Comparison of ENCODE assay signal across 17 cellular contexts in the genomic region with DNA sequence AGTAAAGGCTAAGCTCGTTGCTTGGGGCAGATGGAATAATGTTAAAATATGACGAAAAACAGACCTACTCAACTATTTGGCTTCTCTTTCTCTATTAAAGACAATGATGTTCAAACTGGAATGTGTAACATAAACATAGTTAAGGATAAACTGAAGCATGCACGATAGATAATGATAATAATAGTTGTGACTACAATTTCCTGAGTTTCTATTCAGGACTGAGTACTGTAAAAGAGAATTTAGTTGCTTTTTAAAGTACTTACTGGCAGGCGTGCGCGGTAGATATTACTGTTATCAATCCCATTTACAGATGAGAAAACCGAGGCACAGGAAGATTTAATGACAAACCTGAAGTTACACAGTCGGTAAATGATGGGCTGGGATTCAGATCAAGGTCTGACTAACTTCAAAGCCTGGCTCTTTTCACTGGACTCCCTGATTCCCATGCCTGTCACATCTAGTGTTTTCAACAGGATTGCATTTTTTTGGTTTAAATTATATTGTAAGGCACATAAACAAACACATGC.
DNase-seq lines count a peak whose midpoint lies in the region; ATAC-seq and TF ChIP-seq lines count a peak whose summit lies in the region.
"Had no signal": no experiment of that assay in that cellular context is flagged by ENCODE, and none has a peak within 500 bp of the region (broad histone marks: within the 10 kb centered on the region; RNA-seq: fewer than 3 reads in every experiment).

No MANE protein-coding gene starts in this region.

- POLR2A ChIA-PET in activated CD4-positive, alpha-beta T cell treated with anti-CD3 and anti-CD28 coated beads for 36 hours (lab: Charles Lee): interaction anchor here (0.6 kb wide), 1 partner anchor 322 kb away, joined by 4 read pairs; no protein-coding TSS in a partner anchor

- peaks cover 63% of the 10 kb centered on the region for H3K4me1 Mint-ChIP-seq in activated CD4-positive, alpha-beta T cell treated with anti-CD3 and anti-CD28 coated beads for 36 hours
- peaks cover 48% of the 10 kb centered on the region for H3K4me1 Mint-ChIP-seq in nephron progenitor cell

- peaks cover 62% of the 10 kb centered on the region for H3K4me1 ChIP-seq in skeletal muscle satellite cell (ENCODE audit: control insufficient read depth, insufficient read depth, low read length)
- H3K4me1 ChIP-seq in effector memory CD4-positive, alpha-beta T cell (ENCODE audit: control insufficient read depth, insufficient read depth, low read length, poor library complexity, severe bottlenecking): peaks cover 16% of the 10 kb centered on the region

- peak overlapping the region; percentile 10 for H3K27ac Mint-ChIP-seq in activated CD4-positive, alpha-beta T cell treated with anti-CD3 and anti-CD28 coated beads for 36 hours
- H3K27ac Mint-ChIP-seq in nephron progenitor cell: no peak overlapping the region
- H3K27ac Mint-ChIP-seq: T-helper 17 cell, WTC11 had no signal

- TF ChIP-seq CTCF in fibroblast of villous mesenchyme (IDR thresholded peaks at IDR 0.05; ENCODE audit: insufficient read depth, low read depth, low read length): no peak
- no peak for TF ChIP-seq CTCF in nephron progenitor cell (IDR thresholded peaks at IDR 0.05)

- H3K36me3 Mint-ChIP-seq in activated CD4-positive, alpha-beta T cell treated with anti-CD3 and anti-CD28 coated beads for 36 hours (ENCODE audit: low read depth): peaks cover 19% of the 10 kb centered on the region
- no peaks in the 10 kb centered on the region for H3K36me3 Mint-ChIP-seq in nephron progenitor cell (ENCODE audit: low read depth)
- H3K36me3 Mint-ChIP-seq: WTC11 had no signal

- H3K36me3 ChIP-seq in skeletal muscle satellite cell (ENCODE audit: insufficient read depth, low read length): no peaks in the 10 kb centered on the region
- H3K36me3 ChIP-seq in effector memory CD4-positive, alpha-beta T cell (ENCODE audit: control insufficient read depth, insufficient read depth, low read length): no peaks in the 10 kb centered on the region
- H3K36me3 ChIP-seq: tibial nerve had no signal

- intact Hi-C loops in activated CD4-positive, alpha-beta T cell treated with anti-CD3 and anti-CD28 coated beads for 36 hours (cut with DNase I, micrococcal nuclease): loop anchor here in 1 of 2 experiments (5.0 to 10.0 kb wide), 3 partner anchors 592 to 853 kb away; a partner anchor contains a TSS

- no peak overlapping the region for H3K4me2 ChIP-seq in skeletal muscle satellite cell (ENCODE audit: low read length)

- no peaks in the 10 kb centered on the region for H3K9me3 ChIP-seq in skeletal muscle satellite cell (replicated peaks; ENCODE audit: low read length)
- no peaks in the 10 kb centered on the region for H3K9me3 ChIP-seq in effector memory CD4-positive, alpha-beta T cell (ENCODE audit: control insufficient read depth, low read length)
- H3K9me3 ChIP-seq: tibial nerve had no signal

- H3K4me3 Mint-ChIP-seq in activated CD4-positive, alpha-beta T cell treated with anti-CD3 and anti-CD28 coated beads for 36 hours: no peak overlapping the region
- no peak overlapping the region for H3K4me3 Mint-ChIP-seq in nephron progenitor cell
- H3K4me3 Mint-ChIP-seq: T-helper 17 cell, WTC11 had no signal

- H3K27me3 Mint-ChIP-seq in activated CD4-positive, alpha-beta T cell treated with anti-CD3 and anti-CD28 coated beads for 36 hours: no peaks in the 10 kb centered on the region
- no peaks in the 10 kb centered on the region for H3K27me3 Mint-ChIP-seq in nephron progenitor cell (ENCODE audit: low read depth, poor library complexity)
- H3K27me3 Mint-ChIP-seq: T-helper 17 cell had no signal

- H3K9me3 Mint-ChIP-seq in activated CD4-positive, alpha-beta T cell treated with anti-CD3 and anti-CD28 coated beads for 36 hours (ENCODE audit: low read depth): peaks cover 11% of the 10 kb centered on the region
- peaks cover 4% of the 10 kb centered on the region for H3K9me3 Mint-ChIP-seq in nephron progenitor cell

- peak overlapping the region; percentile 10 for H3K9ac ChIP-seq in skeletal muscle satellite cell (ENCODE audit: low read depth, low read length)

- CTCF ChIA-PET in activated CD4-positive, alpha-beta T cell treated with anti-CD3 and anti-CD28 coated beads for 36 hours (lab: Charles Lee): interaction anchor here (1.3 to 1.6 kb wide), 2 partner anchors 14 to 322 kb away, joined by 3 to 6 read pairs; no protein-coding TSS in a partner anchor

- no peak for DNase-seq in activated CD4-positive, alpha-beta T cell treated with anti-CD3 and anti-CD28 coated beads for 36 hours
- DNase-seq in activated CD4-positive, alpha-beta T cell treated with anti-CD3 and anti-CD28 coated beads for 4 hours: no peak
- DNase-seq in amniotic epithelial cell (ENCODE audit: low read depth) (peak; percentile 91), fibroblast of villous mesenchyme (ENCODE audit: low read depth) (peak; percentile 90), nephron progenitor cell (no peak)
- DNase-seq in effector memory CD4-positive, alpha-beta T cell: no peak
- DNase-seq: erythroblast, hypothalamus, kidney glomerular epithelial cell, NCI-H2029 treated with DMSO at 0.1 percent for 48 hours, NCI-H510A, T-helper 17 cell had no signal

- no peak overlapping the region for H3K27ac ChIP-seq in effector memory CD4-positive, alpha-beta T cell (ENCODE audit: insufficient read depth, low read length, poor library complexity, severe bottlenecking)
- H3K27ac ChIP-seq: 22Rv1 had no signal

- no peak for ATAC-seq in activated CD4-positive, alpha-beta T cell treated with anti-CD3 and anti-CD28 coated beads for 36 hours
- no peak for ATAC-seq in HG03442 (IDR thresholded peaks at IDR 0.05; ENCODE audit: unreplicated experiment)
- ATAC-seq: WTC11 had no signal

- no peaks in the 10 kb centered on the region for H3K27me3 ChIP-seq in skeletal muscle satellite cell (ENCODE audit: control insufficient read depth, insufficient read depth, low read length)
- no peaks in the 10 kb centered on the region for H3K27me3 ChIP-seq in effector memory CD4-positive, alpha-beta T cell (replicated peaks; ENCODE audit: control insufficient read depth, insufficient read depth, low read length, poor library complexity, severe bottlenecking)
- H3K27me3 ChIP-seq: tibial nerve had no signal

- H3K4me3 ChIP-seq in fibroblast of villous mesenchyme (ENCODE audit: low read depth, low read length) (no peak overlapping the region), skeletal muscle satellite cell (ENCODE audit: low read length) (no peak overlapping the region)
- H3K4me3 ChIP-seq in effector memory CD4-positive, alpha-beta T cell (ENCODE audit: insufficient read depth, low read depth, low read length, poor library complexity, severe bottlenecking): no peak overlapping the region
- H3K4me3 ChIP-seq: tibial nerve had no signal

Comparison
In these comparisons a context has a peak if more than half of its experiments do, and no peak if none do; other contexts are left out.
1. DNase-seq: peak in amniotic epithelial cell (single experiment) and fibroblast of villous mesenchyme (single experiment); none in activated CD4-positive, alpha-beta T cell treated with anti-CD3 and anti-CD28 coated beads for 36 hours (single experiment), activated CD4-positive, alpha-beta T cell treated with anti-CD3 and anti-CD28 coated beads for 4 hours (0 of 2), effector memory CD4-positive, alpha-beta T cell (0 of 3) and nephron progenitor cell (single experiment).